Comparison of ENCODE assay signal across 8 cellular contexts in genomic region chr11:2700415-2701211, GRCh38. TPM values are rescaled to one million over a fixed set of nuclear protein-coding genes. Genes with fewer than 3 reads are reported as not detected.
DNase-seq lines count a peak whose midpoint lies in the region; ATAC-seq and TF ChIP-seq lines count a peak whose summit lies in the region.

No MANE protein-coding gene starts in this region.

- H3K9me3 Mint-ChIP-seq in dendritic cell treated with granulocyte-macrophage colony-stimulating factor and Interleukin-4, amounts not matched to agents 40 ng/mL and 50 ng/mL, for 4 days: no peaks in the 10 kb centered on the region

- intact Hi-C loops in dendritic cell treated with granulocyte-macrophage colony-stimulating factor and Interleukin-4, amounts not matched to agents 40 ng/mL and 50 ng/mL, for 4 days (cut with micrococcal nuclease): no loop called here
- intact Hi-C loops in lower leg skin (cut with DNase I; ENCODE audit: low total_unique reads): no loop called here

- peaks cover 2% of the 10 kb centered on the region for H3K27me3 Mint-ChIP-seq in dendritic cell treated with granulocyte-macrophage colony-stimulating factor and Interleukin-4, amounts not matched to agents 40 ng/mL and 50 ng/mL, for 4 days

- peak; percentile 32 for ATAC-seq in HG03108 (IDR thresholded peaks at IDR 0.05; ENCODE audit: unreplicated experiment)

- peak; percentile 22 for DNase-seq in activated gamma-delta T cell (lab: John Stamatoyannopoulos, UW)
- DNase-seq in activated gamma-delta T cell treated with Interleukin-2 at 50 U/mL for 16 hours: no peak
- peak; percentile 57 for DNase-seq in SW480 (ENCODE audit: low spot score)
- peak; percentile 45 to 91 for DNase-seq in lower leg skin (ENCODE audit: low spot score in 2 of 2)
- DNase-seq in stimulated activated CD8-positive, alpha-beta memory T cell treated with anti-CD3 and anti-CD28 coated beads, Interleukin-7, amount 100 ng/mL, for 24 hours (ENCODE audit: low read depth): peak; percentile 5
- no peak for DNase-seq in 8988T

- TF ChIP-seq POLR2A in lower leg skin (IDR thresholded peaks at IDR 0.05): no peak

- H3K4me3 ChIP-seq in lower leg skin (ENCODE audit: low read depth, poor library complexity, severe bottlenecking): peak overlapping the region; percentile 36

- H3K27ac Mint-ChIP-seq in dendritic cell treated with granulocyte-macrophage colony-stimulating factor and Interleukin-4, amounts not matched to agents 40 ng/mL and 50 ng/mL, for 4 days: peak overlapping the region; percentile 84

- H3K36me3 Mint-ChIP-seq in dendritic cell treated with granulocyte-macrophage colony-stimulating factor and Interleukin-4, amounts not matched to agents 40 ng/mL and 50 ng/mL, for 4 days (ENCODE audit: low read depth): peaks cover 61% of the 10 kb centered on the region

- peaks cover 12% of the 10 kb centered on the region for H3K4me1 Mint-ChIP-seq in dendritic cell treated with granulocyte-macrophage colony-stimulating factor and Interleukin-4, amounts not matched to agents 40 ng/mL and 50 ng/mL, for 4 days (ENCODE audit: low read depth)

- WGBS in lower leg skin, 2 donors: 57 to 76% methylated on average over 49 to 52 of the region's 52 CpGs

- H3K4me3 Mint-ChIP-seq in dendritic cell treated with granulocyte-macrophage colony-stimulating factor and Interleukin-4, amounts not matched to agents 40 ng/mL and 50 ng/mL, for 4 days: peak overlapping the region; percentile 83

- TF ChIP-seq CTCF in lower leg skin (IDR thresholded peaks at IDR 0.05): no peak

RNA-seq across cellular contexts. Expression of gene KCNQ1OT1, which starts 0.8 kb away (rescaled TPM):
- 1 to 10 TPM in 1 of 4 donors, under 1 TPM in 3; 0.63 to 1.8 (median 0.91) TPM for total RNA-seq in lower leg skin

Comparison
In these comparisons a context has a peak if more than half of its experiments do, and no peak if none do; other contexts are left out.
1. DNase-seq: peak in activated gamma-delta T cell (single experiment), SW480 (single experiment), lower leg skin (2 of 2) and stimulated activated CD8-positive, alpha-beta memory T cell treated with anti-CD3 and anti-CD28 coated beads, Interleukin-7, amount 100 ng/mL, for 24 hours (single experiment); none in activated gamma-delta T cell treated with Interleukin-2 at 50 U/mL for 16 hours (single experiment) and 8988T (single experiment).